19 cellular contexts compared by ENCODE assay signal in the genomic region with DNA sequence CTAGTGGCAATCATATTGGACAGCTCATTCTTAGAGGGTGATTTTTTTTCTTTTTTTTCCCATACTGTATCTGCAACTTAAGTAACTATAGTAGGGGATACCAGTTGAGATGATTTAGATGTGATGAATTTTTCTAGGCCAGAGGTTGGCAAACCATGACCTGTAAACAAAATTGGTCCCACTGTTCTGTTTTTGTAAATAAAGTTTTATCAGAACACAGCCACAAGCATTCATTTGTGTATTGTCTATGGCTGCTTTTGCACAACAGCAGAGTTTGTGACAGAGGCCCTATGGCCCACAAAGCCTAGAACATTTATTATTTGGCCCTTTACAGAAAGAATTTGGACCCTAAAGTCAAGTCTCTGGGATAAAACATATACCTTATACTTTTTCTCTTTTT.
"Had no signal": no experiment of that assay in that cellular context is flagged by ENCODE, and none has a peak within 500 bp of the region (broad histone marks: within the 10 kb centered on the region; RNA-seq: fewer than 3 reads in every experiment).

No MANE protein-coding gene starts in this region.

- H3K9me3 ChIP-seq: lower lobe of right lung, ovary, psoas muscle, spleen, suprapubic skin had no signal

- H3K27ac Mint-ChIP-seq: stimulated activated memory B cell treated with anti-CD40 and anti-IgM and Interleukin-4, amounts not matched to agents 10 μg/mL and 1 μg/mL and 100 μg/mL, for 72 hours had no signal

- H3K4me3 Mint-ChIP-seq: naive thymus-derived CD8-positive, alpha-beta T cell; stimulated activated memory B cell treated with anti-CD40 and anti-IgM and Interleukin-4, amounts not matched to agents 10 μg/mL and 1 μg/mL and 100 μg/mL, for 72 hours had no signal

- H3K27me3 Mint-ChIP-seq: naive thymus-derived CD8-positive, alpha-beta T cell; stimulated activated memory B cell treated with anti-CD40 and anti-IgM and Interleukin-4, amounts not matched to agents 10 μg/mL and 1 μg/mL and 100 μg/mL, for 72 hours had no signal

- FAIRE-seq: colon, frontal cortex had no signal

- ATAC-seq: left ventricle myocardium superior; lower lobe of right lung; naive thymus-derived CD8-positive, alpha-beta T cell; psoas muscle; right cardiac atrium; stimulated activated memory B cell treated with anti-CD40 and anti-IgM and Interleukin-4, amounts not matched to agents 10 μg/mL and 1 μg/mL and 100 μg/mL, for 72 hours; stimulated activated naive CD8-positive, alpha-beta T cell treated with anti-CD3 and anti-CD28 coated beads, Interleukin-15, Interleukin-2, amounts not matched to agents 100 U/mL and 50 U/mL, for 24 hours had no signal

- DNase-seq: dorsolateral prefrontal cortex; effector CD4-positive, alpha-beta T cell; hypothalamus; left ventricle myocardium superior; lower lobe of right lung; naive thymus-derived CD8-positive, alpha-beta T cell; occipital lobe; ovary; posterior cingulate gyrus; psoas muscle; right cardiac atrium; spleen; stimulated activated CD4-positive, alpha-beta T cell treated with anti-CD3 and anti-CD28 coated beads, Interleukin-4, amount 100 ng/mL, for 4 hours; stimulated activated naive CD8-positive, alpha-beta T cell treated with anti-CD3 and anti-CD28 coated beads, Interleukin-15, Interleukin-2, amounts not matched to agents 100 U/mL and 50 U/mL, for 24 hours; trophoblast cell had no signal
